17 cellular contexts compared by ENCODE assay signal in the genomic region with DNA sequence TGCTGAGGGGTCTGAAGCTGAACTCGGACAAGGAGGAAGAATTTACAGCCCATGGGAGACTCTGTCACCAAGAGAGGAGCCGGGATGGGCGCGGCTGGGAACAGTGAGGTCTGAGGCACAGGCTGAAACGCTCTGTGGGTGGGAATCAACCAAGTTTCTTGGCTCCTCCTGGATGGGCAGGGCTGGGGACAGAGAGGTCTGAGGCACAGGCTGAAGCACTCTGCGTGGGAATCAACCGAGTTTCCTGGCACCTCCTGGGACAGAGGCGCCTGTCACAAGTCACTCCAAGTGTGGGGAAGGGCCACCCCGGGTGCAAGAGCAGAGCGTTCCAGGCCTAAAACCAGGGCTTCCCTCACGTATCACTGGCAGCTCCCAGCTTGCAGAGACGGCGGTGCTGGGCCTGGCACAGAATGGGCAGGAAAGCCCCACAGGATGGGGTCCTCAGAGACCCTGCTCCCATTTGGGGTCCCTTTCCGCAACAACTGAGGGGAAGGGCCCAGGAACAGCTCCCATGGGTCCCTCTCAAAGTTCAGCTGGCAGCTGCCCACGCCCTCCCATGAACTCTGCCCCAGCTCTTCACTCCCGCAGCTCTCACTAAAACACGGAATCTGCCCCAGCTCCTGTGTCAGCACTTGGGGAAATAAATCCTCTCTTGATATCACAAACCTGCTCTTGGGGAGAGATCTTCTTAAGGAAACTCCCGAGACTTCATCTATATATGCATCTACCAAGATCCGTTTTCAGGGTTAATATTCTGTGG. TPM values are rescaled to one million over a fixed set of nuclear protein-coding genes. Genes with fewer than 3 reads are reported as not detected.
DNase-seq lines count a peak whose midpoint lies in the region; ATAC-seq, FAIRE-seq and TF ChIP-seq lines count a peak whose summit lies in the region.
"Had no signal": no experiment of that assay in that cellular context is flagged by ENCODE, and none has a peak within 500 bp of the region (broad histone marks: within the 10 kb centered on the region; RNA-seq: fewer than 3 reads in every experiment).

No MANE protein-coding gene starts in this region.

- H3K4me2 ChIP-seq in mesendoderm (ENCODE audit: low read length) (no peak overlapping the region), OCI-LY7 (ENCODE audit: low read length) (no peak overlapping the region)
- H3K4me2 ChIP-seq: BLaER1 had no signal

- H3K18ac ChIP-seq in mesendoderm (ENCODE audit: low read length), result no peak overlapping the region

- no peak for DNase-seq in activated T-cell treated with anti-CD3 and anti-CD28 coated beads, Interleukin-2, amount 50 U/mL, for 24 hours
- no peak for DNase-seq in activated T-cell treated with anti-CD3 and anti-CD28 coated beads, Interleukin-2, amount 50 U/mL, for 4 hours
- DNase-seq in Right ventricle myocardium superior (peak; percentile 65), right lobe of liver (peak; percentile 73 to 81 (median 80)), mesendoderm (no peak), frontal cortex (ENCODE audit: low spot score in 2 of 2) (no peak), OCI-LY7 (ENCODE audit: low spot score) (no peak)
- no peak for DNase-seq in stimulated activated naive B cell treated with anti-CD40 and anti-IgM and Interleukin-4, amounts not matched to agents 10 μg/mL and 1 μg/mL and 100 μg/mL, for 72 hours
- DNase-seq: CD8-positive, alpha-beta memory T cell; DMS 273 treated with DMSO at 0.1 percent for 48 hours; H7; KG1; NCI-H1105; NCI-H187 treated with DMSO at 0.1 percent for 48 hours; NCI-H446 had no signal

- no peak overlapping the region for H4K5ac ChIP-seq in mesendoderm (ENCODE audit: low read length)

- no peak for FAIRE-seq in frontal cortex (lab: Jason Lieb, UNC)

- peak overlapping the region; percentile 9 for H3K27ac Mint-ChIP-seq in activated T-cell treated with anti-CD3 and anti-CD28 coated beads, Interleukin-2, amount 50 U/mL, for 24 hours
- peak overlapping the region; percentile 31 for H3K27ac Mint-ChIP-seq in stimulated activated naive B cell treated with anti-CD40 and anti-IgM and Interleukin-4, amounts not matched to agents 10 μg/mL and 1 μg/mL and 100 μg/mL, for 72 hours

- H3K4me3 ChIP-seq in right lobe of liver (peak overlapping the region in 1 of 3 donors; percentile 2), mesendoderm (ENCODE audit: low read length) (no peak overlapping the region), OCI-LY7 (ENCODE audit: low read depth, low read length, poor library complexity, severe bottlenecking) (no peak overlapping the region)
- H3K4me3 ChIP-seq: BLaER1 had no signal

- H2BK5ac ChIP-seq in mesendoderm (ENCODE audit: low read length), result no peak overlapping the region

- H3K4me1 Mint-ChIP-seq in activated T-cell treated with anti-CD3 and anti-CD28 coated beads, Interleukin-2, amount 50 U/mL, for 24 hours (ENCODE audit: low read depth), result no peaks in the 10 kb centered on the region
- no peaks in the 10 kb centered on the region for H3K4me1 Mint-ChIP-seq in activated T-cell treated with anti-CD3 and anti-CD28 coated beads, Interleukin-2, amount 50 U/mL, for 4 hours (ENCODE audit: low read depth)
- H3K4me1 Mint-ChIP-seq in stimulated activated naive B cell treated with anti-CD40 and anti-IgM and Interleukin-4, amounts not matched to agents 10 μg/mL and 1 μg/mL and 100 μg/mL, for 72 hours, result peaks cover 2 to 5% of the 10 kb centered on the region in 2 donors

- H4K8ac ChIP-seq in mesendoderm (ENCODE audit: low read depth, low read length), result no peak overlapping the region

- H3K9ac ChIP-seq in mesendoderm (ENCODE audit: low read length), result no peak overlapping the region
- H3K9ac ChIP-seq: BLaER1 had no signal

- H3K56ac ChIP-seq in mesendoderm (ENCODE audit: low read length), result no peak overlapping the region

- no peak overlapping the region for H2BK15ac ChIP-seq in mesendoderm (replicated peaks; ENCODE audit: low read depth)

- H3K79me2 ChIP-seq in mesendoderm (ENCODE audit: control insufficient read depth, insufficient read depth, low read length), result peaks cover 8% of the 10 kb centered on the region
- H3K79me2 ChIP-seq in OCI-LY7 (ENCODE audit: insufficient read depth, low read depth, low read length), result no peaks in the 10 kb centered on the region

- H3K27me3 Mint-ChIP-seq in activated T-cell treated with anti-CD3 and anti-CD28 coated beads, Interleukin-2, amount 50 U/mL, for 24 hours, result no peaks in the 10 kb centered on the region
- H3K27me3 Mint-ChIP-seq in activated T-cell treated with anti-CD3 and anti-CD28 coated beads, Interleukin-2, amount 50 U/mL, for 4 hours (ENCODE audit: low read depth), result no peaks in the 10 kb centered on the region
- no peaks in the 10 kb centered on the region for H3K27me3 Mint-ChIP-seq in stimulated activated naive B cell treated with anti-CD40 and anti-IgM and Interleukin-4, amounts not matched to agents 10 μg/mL and 1 μg/mL and 100 μg/mL, for 72 hours
- H3K27me3 Mint-ChIP-seq: CD8-positive, alpha-beta memory T cell had no signal

- H3K36me3 ChIP-seq in right lobe of liver (peaks cover 0 to 54% (median 12%) of the 10 kb centered on the region in 4 donors), mesendoderm (ENCODE audit: control insufficient read depth, insufficient read depth, low read length) (peaks cover 16% of the 10 kb centered on the region), OCI-LY7 (ENCODE audit: insufficient read depth, low read length) (peaks cover 65% of the 10 kb centered on the region)

- no peaks in the 10 kb centered on the region for H3K9me2 ChIP-seq in OCI-LY7 (ENCODE audit: insufficient read depth, low read length)

- H3K23ac ChIP-seq in mesendoderm (ENCODE audit: low read length), result no peak overlapping the region

- H3K9me3 Mint-ChIP-seq in activated T-cell treated with anti-CD3 and anti-CD28 coated beads, Interleukin-2, amount 50 U/mL, for 24 hours, result no peaks in the 10 kb centered on the region
- no peaks in the 10 kb centered on the region for H3K9me3 Mint-ChIP-seq in activated T-cell treated with anti-CD3 and anti-CD28 coated beads, Interleukin-2, amount 50 U/mL, for 4 hours
- H3K9me3 Mint-ChIP-seq in stimulated activated naive B cell treated with anti-CD40 and anti-IgM and Interleukin-4, amounts not matched to agents 10 μg/mL and 1 μg/mL and 100 μg/mL, for 72 hours, result no peaks in the 10 kb centered on the region
- H3K9me3 Mint-ChIP-seq: CD8-positive, alpha-beta memory T cell had no signal

- no peak overlapping the region for H3K4me3 Mint-ChIP-seq in activated T-cell treated with anti-CD3 and anti-CD28 coated beads, Interleukin-2, amount 50 U/mL, for 24 hours
- H3K4me3 Mint-ChIP-seq in activated T-cell treated with anti-CD3 and anti-CD28 coated beads, Interleukin-2, amount 50 U/mL, for 4 hours, result no peak overlapping the region
- no peak overlapping the region for H3K4me3 Mint-ChIP-seq in stimulated activated naive B cell treated with anti-CD40 and anti-IgM and Interleukin-4, amounts not matched to agents 10 μg/mL and 1 μg/mL and 100 μg/mL, for 72 hours
- H3K4me3 Mint-ChIP-seq: CD8-positive, alpha-beta memory T cell had no signal

- H2AK5ac ChIP-seq in mesendoderm (ENCODE audit: low read length), result no peak overlapping the region

- no peak overlapping the region for H2BK120ac ChIP-seq in mesendoderm (ENCODE audit: low read depth, low read length)

- H3K27ac ChIP-seq in right lobe of liver (peak overlapping the region in 2 of 3 donors; percentile 41 to 84), mesendoderm (ENCODE audit: low read depth, low read length) (no peak overlapping the region), OCI-LY7 (ENCODE audit: low read depth, low read length, poor library complexity, severe bottlenecking) (no peak overlapping the region)
- H3K27ac ChIP-seq: 22Rv1, BLaER1 had no signal

- peaks cover 0 to 27% (median 8%) of the 10 kb centered on the region in 4 donors for H3K4me1 ChIP-seq in right lobe of liver
- H3K4me1 ChIP-seq in mesendoderm (ENCODE audit: control insufficient read depth, low read depth, low read length), result no peaks in the 10 kb centered on the region
- H3K4me1 ChIP-seq in OCI-LY7 (ENCODE audit: insufficient read depth, low read length, poor library complexity, severe bottlenecking), result no peaks in the 10 kb centered on the region

- BruUV-seq in OCI-LY7 (replicated peaks; lab: Mats Ljungman, UMichigan), result no TSS peak

- intact Hi-C loops in Right ventricle myocardium superior (cut with DNase I) (no loop called here), right lobe of liver (cut with DNase I) (no loop called here), OCI-LY7 (cut with micrococcal nuclease; ENCODE audit: unreplicated experiment) (no loop called here)

- WGBS in right lobe of liver (ENCODE audit: insufficient coverage, low coverage, low lambda C conversion rate, missing lambda C conversion rate), result 54% methylated on average over 8 of the region's 19 CpGs
- no CpG with 5 or more reads among the region's 19 CpGs for WGBS in mesendoderm (ENCODE audit: extremely low coverage, insufficient coverage, low lambda C conversion rate)

- no peaks in the 10 kb centered on the region for H4K20me1 ChIP-seq in OCI-LY7 (ENCODE audit: insufficient read depth, low read length)

- TF ChIP-seq CTCF in right lobe of liver (IDR thresholded peaks at IDR 0.05) (no peak), OCI-LY7 (conservative IDR thresholded peaks at IDR 0.05; ENCODE audit: low read length) (no peak)

- no peaks in the 10 kb centered on the region for H3K9me3 ChIP-seq in right lobe of liver
- H3K9me3 ChIP-seq in OCI-LY7 (ENCODE audit: low read length), result no peaks in the 10 kb centered on the region
- H3K9me3 ChIP-seq: BLaER1 had no signal

- TF ChIP-seq POLR2A in right lobe of liver (IDR thresholded peaks at IDR 0.05), result no peak

- POLR2A ChIA-PET in OCI-LY7 (lab: Charles Lee), result interaction anchor here (0.7 kb wide), 1 partner anchor 70 kb away, joined by 3 read pairs; no protein-coding TSS in a partner anchor

- H3K36me3 Mint-ChIP-seq in activated T-cell treated with anti-CD3 and anti-CD28 coated beads, Interleukin-2, amount 50 U/mL, for 24 hours (ENCODE audit: low read depth), result peaks cover 69% of the 10 kb centered on the region
- H3K36me3 Mint-ChIP-seq in activated T-cell treated with anti-CD3 and anti-CD28 coated beads, Interleukin-2, amount 50 U/mL, for 4 hours (ENCODE audit: insufficient read depth), result peaks cover 17% of the 10 kb centered on the region
- peaks cover 31 to 40% of the 10 kb centered on the region in 2 donors for H3K36me3 Mint-ChIP-seq in stimulated activated naive B cell treated with anti-CD40 and anti-IgM and Interleukin-4, amounts not matched to agents 10 μg/mL and 1 μg/mL and 100 μg/mL, for 72 hours

- CTCF ChIA-PET in OCI-LY7 (lab: Charles Lee; ENCODE audit: unreplicated experiment), result no interaction called here

- ATAC-seq in activated T-cell treated with anti-CD3 and anti-CD28 coated beads, Interleukin-2, amount 50 U/mL, for 4 hours, result no peak
- peak; percentile 60 for ATAC-seq in Right ventricle myocardium superior (ENCODE audit: poor library complexity)
- ATAC-seq in right lobe of liver, result peak; percentile 77 to 87 (median 78)
- no peak for ATAC-seq in stimulated activated naive B cell treated with anti-CD40 and anti-IgM and Interleukin-4, amounts not matched to agents 10 μg/mL and 1 μg/mL and 100 μg/mL, for 72 hours (replicated peaks)

- H2AFZ ChIP-seq in OCI-LY7 (ENCODE audit: low read length), result no peak overlapping the region

- H3K27me3 ChIP-seq in right lobe of liver, result no peaks in the 10 kb centered on the region
- H3K27me3 ChIP-seq in mesendoderm (ENCODE audit: insufficient read depth, low read length, poor library complexity), result no peaks in the 10 kb centered on the region
- H3K27me3 ChIP-seq: BLaER1 had no signal

- peaks cover 16% of the 10 kb centered on the region for H3K79me1 ChIP-seq in mesendoderm (ENCODE audit: low read length)

- H3K4ac ChIP-seq in mesendoderm (ENCODE audit: low read depth, low read length), result no peak overlapping the region

RNA-seq across cellular contexts. Expression of gene AP3D1, which starts 18.5 kb away (rescaled TPM):
- 100 to 1,000 TPM in 2 of 3 donors, 10 to 100 TPM in 1; 91.9 to 109 (median 108) TPM for total RNA-seq in activated T-cell treated with anti-CD3 and anti-CD28 coated beads, Interleukin-2, amount 50 U/mL, for 4 hours
- total RNA-seq in Right ventricle myocardium superior (69.6 TPM), right lobe of liver (10 to 100 TPM; 55.5 to 99.0 (median 65.5) TPM), frontal cortex (58.3 TPM), OCI-LY7 (2022) (95.0 and 99.8 TPM in 2 replicates)
- polyA plus RNA-seq in mesendoderm (2013, experiment 1 of 2), result 92.2 TPM
- polyA plus RNA-seq in mesendoderm (2013, experiment 2 of 2), result 92.6 TPM
- total RNA-seq in OCI-LY7 (2014; rRNA removed; shearing (Covaris generic)), result 56.6 and 80.0 TPM in 2 replicates

RNA-seq across cellular contexts. Expression of gene DOT1L, which starts 30.8 kb away (rescaled TPM):
- total RNA-seq in activated T-cell treated with anti-CD3 and anti-CD28 coated beads, Interleukin-2, amount 50 U/mL, for 4 hours, result 10 to 100 TPM; 89.3 to 96.0 (median 94.0) TPM
- total RNA-seq in Right ventricle myocardium superior (9.6 TPM), right lobe of liver (10 to 100 TPM; 10.3 to 23.5 (median 14.9) TPM), frontal cortex (4.1 TPM), OCI-LY7 (2022) (86.0 and 88.3 TPM in 2 replicates)
- polyA plus RNA-seq in mesendoderm (2013, experiment 1 of 2), result 33.0 TPM
- 33.1 TPM for polyA plus RNA-seq in mesendoderm (2013, experiment 2 of 2)
- 19.5 and 27.7 TPM in 2 replicates for total RNA-seq in OCI-LY7 (2014; rRNA removed; shearing (Covaris generic))

RNA-seq across cellular contexts. Expression of gene IZUMO4, which starts 36.2 kb away (rescaled TPM):
- 1 to 10 TPM; 3.4 to 4.6 (median 4.2) TPM for total RNA-seq in activated T-cell treated with anti-CD3 and anti-CD28 coated beads, Interleukin-2, amount 50 U/mL, for 4 hours
- total RNA-seq in Right ventricle myocardium superior (1.7 TPM), right lobe of liver (1 to 10 TPM in 5 of 6 experiments, not detected in 1; 1.2 to 6.9 (median 4.2) TPM), frontal cortex (2.9 TPM), OCI-LY7 (2022) (6.1 and 7.3 TPM in 2 replicates)
- 0.48 TPM for polyA plus RNA-seq in mesendoderm (2013, experiment 1 of 2)
- 0.36 TPM for polyA plus RNA-seq in mesendoderm (2013, experiment 2 of 2)
- total RNA-seq in OCI-LY7 (2014; rRNA removed; shearing (Covaris generic)), result 11.2 and 12.9 TPM in 2 replicates

RNA-seq across cellular contexts. Expression of gene MOB3A, which starts 36.8 kb away (rescaled TPM):
- 100 to 1,000 TPM; 128 to 137 (median 137) TPM for total RNA-seq in activated T-cell treated with anti-CD3 and anti-CD28 coated beads, Interleukin-2, amount 50 U/mL, for 4 hours
- total RNA-seq in Right ventricle myocardium superior, result 15.6 TPM
- 10 to 100 TPM in 4 of 6 experiments, 1 to 10 TPM in 2; 8.3 to 13.8 (median 10.8) TPM for total RNA-seq in right lobe of liver
- 5.7 TPM for polyA plus RNA-seq in mesendoderm (2013, experiment 1 of 2)
- polyA plus RNA-seq in mesendoderm (2013, experiment 2 of 2), result 6.3 TPM
- 9.4 TPM for total RNA-seq in frontal cortex
- 41.7 and 54.6 TPM in 2 replicates for total RNA-seq in OCI-LY7 (2014; rRNA removed; shearing (Covaris generic))
- total RNA-seq in OCI-LY7 (2022), result 87.5 and 111 TPM in 2 replicates

Comparison
In these comparisons a context has a peak if more than half of its experiments do, and no peak if none do; other contexts are left out.
1. DNase-seq: peak in Right ventricle myocardium superior (single experiment) and right lobe of liver (3 of 3); none in activated T-cell treated with anti-CD3 and anti-CD28 coated beads, Interleukin-2, amount 50 U/mL, for 24 hours (single experiment), activated T-cell treated with anti-CD3 and anti-CD28 coated beads, Interleukin-2, amount 50 U/mL, for 4 hours (single experiment), stimulated activated naive B cell treated with anti-CD40 and anti-IgM and Interleukin-4, amounts not matched to agents 10 μg/mL and 1 μg/mL and 100 μg/mL, for 72 hours (single experiment), mesendoderm (single experiment), frontal cortex (0 of 2) and OCI-LY7 (single experiment).
2. ATAC-seq: peak in Right ventricle myocardium superior (single experiment) and right lobe of liver (4 of 4); none in activated T-cell treated with anti-CD3 and anti-CD28 coated beads, Interleukin-2, amount 50 U/mL, for 4 hours (0 of 2) and stimulated activated naive B cell treated with anti-CD40 and anti-IgM and Interleukin-4, amounts not matched to agents 10 μg/mL and 1 μg/mL and 100 μg/mL, for 72 hours (0 of 2).
3. H3K27ac ChIP-seq: peak in right lobe of liver (2 of 3); none in mesendoderm (single experiment) and OCI-LY7 (single experiment).